In the genomic region with DNA sequence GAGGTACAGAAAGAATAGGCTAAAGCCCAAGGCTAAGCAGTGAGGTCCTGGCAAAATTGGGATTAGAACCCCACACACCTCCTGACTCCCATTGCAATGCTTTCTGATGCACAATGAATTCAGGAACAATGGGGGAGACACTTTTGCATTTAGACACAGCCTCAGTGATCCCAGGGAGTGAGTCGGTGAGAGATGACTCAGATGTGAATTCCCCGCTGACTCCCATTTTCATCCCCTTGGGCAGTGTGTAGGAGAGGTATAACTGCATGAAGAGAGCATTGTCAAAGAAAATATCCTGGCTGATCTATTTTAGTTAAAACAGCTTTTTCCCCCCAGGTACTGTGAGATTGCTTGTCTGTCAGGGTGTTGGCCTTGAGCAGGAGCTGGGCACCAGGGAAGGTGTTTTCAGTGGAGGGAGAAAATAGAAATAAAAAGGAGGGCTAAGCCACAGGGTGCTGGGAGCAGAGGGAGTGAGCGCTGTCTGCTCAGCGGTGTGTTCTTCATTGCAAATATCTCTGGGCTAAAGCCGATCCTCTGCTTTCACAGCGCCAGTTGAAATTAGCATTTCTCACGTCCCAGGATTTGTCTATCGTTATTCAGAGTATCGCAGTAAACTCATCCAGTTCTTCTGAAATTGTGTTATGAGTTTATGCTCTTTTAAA, we compare ENCODE assay signal across 14 cellular contexts.
DNase-seq lines count a peak whose midpoint lies in the region; ATAC-seq and TF ChIP-seq lines count a peak whose summit lies in the region.
"Had no signal": no experiment of that assay in that cellular context is flagged by ENCODE, and none has a peak within 500 bp of the region (broad histone marks: within the 10 kb centered on the region; RNA-seq: fewer than 3 reads in every experiment).

No MANE protein-coding gene starts in this region.

- peak overlapping the region; percentile 70 for H2AK9ac ChIP-seq in IMR-90 (replicated peaks; ENCODE audit: low read depth, low read length, poor library complexity)

- no peak overlapping the region for H3K4me2 ChIP-seq in IMR-90 (ENCODE audit: low read depth, low read length)
- H3K4me2 ChIP-seq in mesenchymal stem cell (ENCODE audit: low read length, poor library complexity, severe bottlenecking): peak overlapping the region; percentile 23
- H3K4me2 ChIP-seq: KMS-11 had no signal

- no peak overlapping the region for H3K27ac ChIP-seq in IMR-90 (ENCODE audit: insufficient read depth, low read length)
- peak overlapping the region; percentile 65 for H3K27ac ChIP-seq in mesenchymal stem cell (ENCODE audit: low read length, poor library complexity, severe bottlenecking)
- H3K27ac ChIP-seq in body of pancreas: no peak overlapping the region
- H3K27ac ChIP-seq: KMS-11, left lung had no signal

- WGBS in IMR-90 (ENCODE audit: extremely low coverage in 2 of 2, insufficient read length in 1 of 2), 2 experiments: no CpG with 5 or more reads among the region's 9 CpGs
- 66% methylated on average over 9 of the region's 9 CpGs for WGBS in mesenchymal stem cell
- WGBS in body of pancreas, 2 donors: 42 to 59% methylated on average over 9 of the region's 9 CpGs

- H3K27me3 ChIP-seq in IMR-90 (ENCODE audit: control insufficient read depth, insufficient read depth, low read length) (no peaks in the 10 kb centered on the region), mesenchymal stem cell (ENCODE audit: control insufficient read depth in 1 of 2, insufficient read depth in 1 of 2, low read length in 2 of 2) (no peaks in the 10 kb centered on the region), body of pancreas (no peaks in the 10 kb centered on the region)
- H3K27me3 ChIP-seq: left lung had no signal

- peak; percentile 71 for ATAC-seq in IMR-90 (ENCODE audit: low read depth)
- ATAC-seq in GM18520 (IDR thresholded peaks at IDR 0.05; ENCODE audit: unreplicated experiment): no peak
- ATAC-seq in body of pancreas: no peak
- ATAC-seq: HCT116, left lung had no signal

- H3K4me3 ChIP-seq in IMR-90 (ENCODE audit: insufficient read depth, low read depth, low read length) (no peak overlapping the region), astrocyte of the spinal cord (ENCODE audit: low read depth, low read length) (no peak overlapping the region), mesenchymal stem cell (ENCODE audit: insufficient read depth in 1 of 2, low read depth in 1 of 2, low read length in 2 of 2) (no peak overlapping the region), body of pancreas (no peak overlapping the region)
- H3K4me3 ChIP-seq: left lung had no signal

- in situ Hi-C loops in IMR-90 (cut with MboI; ENCODE audit: low sequenced_read_pairs) (no loop called here), astrocyte of the spinal cord (cut with HindIII; ENCODE audit: low sequenced_read_pairs) (no loop called here)

- no peaks in the 10 kb centered on the region for H4K20me1 ChIP-seq in IMR-90 (ENCODE audit: insufficient read depth, low read length)

- H3K9me1 ChIP-seq in IMR-90 (ENCODE audit: insufficient read depth, low read length): no peaks in the 10 kb centered on the region

- POLR2A ChIA-PET in IMR-90 (lab: Charles Lee; ENCODE audit: unreplicated experiment): no interaction called here

- H3K4me1 ChIP-seq in IMR-90 (ENCODE audit: control insufficient read depth, insufficient read depth, low read length) (no peaks in the 10 kb centered on the region), mesenchymal stem cell (ENCODE audit: control insufficient read depth, insufficient read depth, low read depth, low read length) (peaks cover 2% of the 10 kb centered on the region), body of pancreas (no peaks in the 10 kb centered on the region)
- H3K4me1 ChIP-seq: left lung had no signal

- no peak overlapping the region for H2AK5ac ChIP-seq in IMR-90 (ENCODE audit: low read depth, low read length)
- no peak overlapping the region for H2AK5ac ChIP-seq in mesenchymal stem cell (ENCODE audit: low read length, severe bottlenecking)

- TF ChIP-seq POLR2A in IMR-90 (IDR thresholded peaks at IDR 0.05; ENCODE audit: low read depth, low read length) (no peak), body of pancreas (IDR thresholded peaks at IDR 0.05) (no peak)

- no peak overlapping the region for H2BK5ac ChIP-seq in IMR-90 (ENCODE audit: low read depth, low read length, poor library complexity, severe bottlenecking)
- no peak overlapping the region for H2BK5ac ChIP-seq in mesenchymal stem cell (ENCODE audit: low read depth, low read length, poor library complexity, severe bottlenecking)

- no TSS peak for BruUV-seq in IMR-90 (replicated peaks; lab: Mats Ljungman, UMichigan)

- dilution Hi-C loops in IMR-90 (cut with HindIII; ENCODE audit: low sequenced_read_pairs, unreplicated experiment): no loop called here

- H3K18ac ChIP-seq in IMR-90 (ENCODE audit: low read depth, low read length): no peak overlapping the region
- no peak overlapping the region for H3K18ac ChIP-seq in mesenchymal stem cell (ENCODE audit: low read depth in 1 of 2, low read length in 2 of 2)

- H3K4ac ChIP-seq in IMR-90 (ENCODE audit: low read depth, low read length) (peak overlapping the region; percentile 61), mesenchymal stem cell (ENCODE audit: low read depth in 1 of 2, low read length in 2 of 2) (no peak overlapping the region)

- H2BK12ac ChIP-seq in mesenchymal stem cell (ENCODE audit: low read length in 2 of 2): no peak overlapping the region

- no peak overlapping the region for H4K5ac ChIP-seq in IMR-90 (ENCODE audit: low read depth, low read length)

- no peak for TF ChIP-seq CTCF in IMR-90 (conservative IDR thresholded peaks at IDR 0.05; ENCODE audit: low read depth, low read length)
- TF ChIP-seq CTCF in astrocyte of the spinal cord (IDR thresholded peaks at IDR 0.05; ENCODE audit: low read depth, low read length): no peak
- no peak for TF ChIP-seq CTCF in body of pancreas (IDR thresholded peaks at IDR 0.05)

- H3K56ac ChIP-seq in IMR-90 (ENCODE audit: extremely low read depth, insufficient read depth, low read length): no peak overlapping the region

- peak overlapping the region; percentile 42 for H2BK120ac ChIP-seq in IMR-90 (ENCODE audit: low read depth, low read length)
- no peak overlapping the region for H2BK120ac ChIP-seq in mesenchymal stem cell (ENCODE audit: low read depth, low read length)

- TF ChIP-seq RAD21 in IMR-90 (IDR thresholded peaks at IDR 0.05; ENCODE audit: low read length): no peak

- H3K9me3 ChIP-seq in IMR-90 (ENCODE audit: control insufficient read depth, insufficient read depth, low read length) (no peaks in the 10 kb centered on the region), mesenchymal stem cell (ENCODE audit: control insufficient read depth, low read length) (no peaks in the 10 kb centered on the region), body of pancreas (no peaks in the 10 kb centered on the region)

- H4K91ac ChIP-seq in IMR-90 (ENCODE audit: insufficient read depth, low read depth, low read length) (no peak overlapping the region), mesenchymal stem cell (ENCODE audit: low read length) (no peak overlapping the region)

- H2BK15ac ChIP-seq in IMR-90 (ENCODE audit: low read depth, low read length) (no peak overlapping the region), mesenchymal stem cell (ENCODE audit: low read depth, poor library complexity, severe bottlenecking) (no peak overlapping the region)

- 0 out of 2 replicates have a peak overlapping the region, but pooled peaks have one; percentile 27 for H2BK20ac ChIP-seq in IMR-90 (ENCODE audit: low read depth, low read length)

- H3K23ac ChIP-seq in IMR-90 (ENCODE audit: low read depth, low read length) (no peak overlapping the region), mesenchymal stem cell (ENCODE audit: low read length in 2 of 2) (no peak overlapping the region)

- H4K8ac ChIP-seq in IMR-90 (ENCODE audit: low read depth in 2 of 2, low read length in 2 of 2) (no peak overlapping the region), mesenchymal stem cell (ENCODE audit: low read length) (no peak overlapping the region)

- intact Hi-C loops in IMR-90 (cut with micrococcal nuclease): no loop called here
- intact Hi-C loops in body of pancreas (cut with DNase I): no loop called here

- CTCF ChIA-PET in IMR-90 (lab: Yijun Ruan, JAX): interaction anchor here (0.7 kb wide), 1 partner anchor 11 kb away, joined by 3 read pairs; no protein-coding TSS in a partner anchor

- H3K9ac ChIP-seq in IMR-90 (ENCODE audit: low read depth, low read length): no peak overlapping the region
- no peak overlapping the region for H3K9ac ChIP-seq in mesenchymal stem cell (ENCODE audit: low read length)
- H3K9ac ChIP-seq: KMS-11 had no signal

- H3K14ac ChIP-seq in IMR-90 (replicated peaks; ENCODE audit: low read depth, low read length): peak overlapping the region; percentile 3
- no peak overlapping the region for H3K14ac ChIP-seq in mesenchymal stem cell (ENCODE audit: low read length in 2 of 2)

- H2AFZ ChIP-seq in IMR-90 (replicated peaks; ENCODE audit: low read length, poor library complexity): peak overlapping the region; percentile 73
- no peak overlapping the region for H2AFZ ChIP-seq in mesenchymal stem cell (ENCODE audit: low read depth, low read length)

- DNase-seq in AG20443 (ENCODE audit: low spot score) (peak; percentile 24), IMR-90 (peak; percentile 79), astrocyte of the spinal cord (ENCODE audit: low read depth, low spot score) (peak; percentile 51), mesenchymal stem cell (peak; percentile 27), SIG-M5 (lab: John Stamatoyannopoulos, UW) (no peak), body of pancreas (no peak), NCI-H128 (lab: John Stamatoyannopoulos, UW; ENCODE audit: unreplicated experiment) (no peak)
- DNase-seq: foreskin melanocyte, left lung, NCI-H2029, OCI-M1 had no signal

- H3K36me3 ChIP-seq in IMR-90 (ENCODE audit: control insufficient read depth, insufficient read depth, low read length) (no peaks in the 10 kb centered on the region), mesenchymal stem cell (ENCODE audit: control insufficient read depth in 1 of 2, insufficient read depth in 2 of 2, low read depth in 1 of 2, low read length in 2 of 2) (no peaks in the 10 kb centered on the region), body of pancreas (replicated peaks in 1 of 2; ENCODE audit: insufficient read depth in 1 of 2, low read depth in 2 of 2) (no peaks in the 10 kb centered on the region)
- H3K36me3 ChIP-seq: left lung had no signal

- H3K79me1 ChIP-seq in IMR-90 (ENCODE audit: low read depth in 1 of 2, low read length in 2 of 2): no peaks in the 10 kb centered on the region
- no peaks in the 10 kb centered on the region for H3K79me1 ChIP-seq in mesenchymal stem cell (replicated peaks; ENCODE audit: low read length, poor library complexity, severe bottlenecking)

TF ChIP-seq in IMR-90, 13 proteins besides CTCF, POLR2A, EP300 and RAD21:
- TF ChIP-seq FOS (IDR thresholded peaks at IDR 0.05; ENCODE audit: low read depth, low read length): 0 out of 2 replicates have a peak, but pooled peaks have one; percentile 8
- no peak for TF ChIP-seq MAZ (IDR thresholded peaks at IDR 0.05; ENCODE audit: borderline replicate concordance, low read depth, low read length)

Comparison
In these comparisons a context has a peak if more than half of its experiments do, and no peak if none do; other contexts are left out.
1. DNase-seq: peak in AG20443 (single experiment), IMR-90 (single experiment), astrocyte of the spinal cord (single experiment) and mesenchymal stem cell (single experiment); none in SIG-M5 (single experiment), body of pancreas (0 of 4) and NCI-H128 (single experiment).